12 cellular contexts compared by ENCODE assay signal in genomic region chr16:53884748-53885147, GRCh38.
DNase-seq lines count a peak whose midpoint lies in the region; ATAC-seq and TF ChIP-seq lines count a peak whose summit lies in the region.
"Had no signal": no experiment of that assay in that cellular context is flagged by ENCODE, and none has a peak within 500 bp of the region (broad histone marks: within the 10 kb centered on the region; RNA-seq: fewer than 3 reads in every experiment).

No MANE protein-coding gene starts in this region.

- no peaks in the 10 kb centered on the region for H3K27me3 ChIP-seq in GM23248 (replicated peaks; ENCODE audit: insufficient read depth)
- H3K27me3 ChIP-seq in left lung = no peaks in the 10 kb centered on the region
- no peaks in the 10 kb centered on the region for H3K27me3 ChIP-seq in osteoblast (ENCODE audit: insufficient read depth, low read length)
- H3K27me3 ChIP-seq: BLaER1 treated with 17β-estradiol and CSF1 and Interleukin-3, amounts not matched to agents 10 nM and 100 nM had no signal

- H3K9me2 ChIP-seq in GM23248 (ENCODE audit: insufficient read depth) = no peaks in the 10 kb centered on the region

- peaks cover 3% of the 10 kb centered on the region for H3K36me3 ChIP-seq in GM23248 (ENCODE audit: low read depth)
- peaks cover 0 to 34% of the 10 kb centered on the region in 2 donors for H3K36me3 ChIP-seq in left lung
- H3K36me3 ChIP-seq in osteoblast (ENCODE audit: insufficient read depth, low read length) = peaks cover 16% of the 10 kb centered on the region

- no peak for TF ChIP-seq CTCF in left lung (IDR thresholded peaks at IDR 0.05)
- TF ChIP-seq CTCF in osteoblast (IDR thresholded peaks at IDR 0.05; ENCODE audit: extremely low read depth, low read depth, low read length) = no peak

- H3K4me3 ChIP-seq in GM23248 (no peak overlapping the region), left lung (no peak overlapping the region), osteoblast (ENCODE audit: insufficient read depth, low read length) (no peak overlapping the region)
- H3K4me3 ChIP-seq: BLaER1 treated with 17β-estradiol and CSF1 and Interleukin-3, amounts not matched to agents 10 nM and 100 nM; GM12878; GM23338 had no signal

- H3K9me3 ChIP-seq in GM23248 (ENCODE audit: low read depth) (no peaks in the 10 kb centered on the region), left lung (no peaks in the 10 kb centered on the region), osteoblast (ENCODE audit: low read depth, low read length) (no peaks in the 10 kb centered on the region)
- H3K9me3 ChIP-seq: BLaER1 treated with 17β-estradiol and CSF1 and Interleukin-3, amounts not matched to agents 10 nM and 100 nM had no signal

- H3K9ac ChIP-seq in GM23248 = no peak overlapping the region
- H3K9ac ChIP-seq: BLaER1 treated with 17β-estradiol and CSF1 and Interleukin-3, amounts not matched to agents 10 nM and 100 nM had no signal

- in situ Hi-C loops in GM23248 (cut with MboI) = no loop called here

- peaks cover 8% of the 10 kb centered on the region for H3F3A ChIP-seq in GM23248 (ENCODE audit: insufficient read depth)

- H3K27ac ChIP-seq in GM23248 (no peak overlapping the region), left lung (no peak overlapping the region), osteoblast (ENCODE audit: low read depth, low read length) (no peak overlapping the region)
- H3K27ac ChIP-seq: BLaER1 treated with 17β-estradiol and CSF1 and Interleukin-3, amounts not matched to agents 10 nM and 100 nM had no signal

- 81 to 83% methylated on average over 4 of the region's 4 CpGs for WGBS in GM23248 (ENCODE audit: low coverage in 1 of 2, low lambda C conversion rate in 2 of 2, missing lambda C conversion rate in 2 of 2), 2 experiments

- peak; percentile 24 for DNase-seq in GM23248
- DNase-seq in astrocyte of the hippocampus (ENCODE audit: low read depth, low spot score) = peak; percentile 52
- no peak for DNase-seq in left lung
- DNase-seq in osteoblast (ENCODE audit: insufficient read length, low spot score, missing footprints) = no peak
- DNase-seq: CD4-positive, CD25-positive, alpha-beta regulatory T cell; DMS53; H7 had no signal

- intact Hi-C loops in left lung (cut with DNase I) = no loop called here

- no peak overlapping the region for H2AFZ ChIP-seq in GM23248
- no peak overlapping the region for H2AFZ ChIP-seq in osteoblast (ENCODE audit: low read length)
- H2AFZ ChIP-seq: GM23338 had no signal

- no peaks in the 10 kb centered on the region for H4K20me1 ChIP-seq in GM23248 (ENCODE audit: insufficient read depth)
- H4K20me1 ChIP-seq in osteoblast (ENCODE audit: insufficient read depth, low read length) = no peaks in the 10 kb centered on the region
- H4K20me1 ChIP-seq: BLaER1 treated with 17β-estradiol and CSF1 and Interleukin-3, amounts not matched to agents 10 nM and 100 nM had no signal

- H3K79me2 ChIP-seq in GM23248 (ENCODE audit: insufficient read depth) = no peaks in the 10 kb centered on the region
- H3K79me2 ChIP-seq in osteoblast (ENCODE audit: insufficient read depth, low read length) = no peaks in the 10 kb centered on the region

- ATAC-seq in left lung (peak; percentile 24), HG03342 (IDR thresholded peaks at IDR 0.05; ENCODE audit: unreplicated experiment) (no peak), HG03135 (IDR thresholded peaks at IDR 0.05; ENCODE audit: unreplicated experiment) (no peak)
- ATAC-seq: GM12878, GM23338 had no signal

- H3K4me2 ChIP-seq in GM23248 (ENCODE audit: unreplicated experiment) (no peak overlapping the region), osteoblast (ENCODE audit: insufficient read depth, low read length) (no peak overlapping the region)
- H3K4me2 ChIP-seq: BLaER1 treated with 17β-estradiol and CSF1 and Interleukin-3, amounts not matched to agents 10 nM and 100 nM; GM23338 had no signal

- peaks cover 14% of the 10 kb centered on the region for H3K4me1 ChIP-seq in GM23248 (ENCODE audit: insufficient read depth)
- no peaks in the 10 kb centered on the region for H3K4me1 ChIP-seq in left lung
- H3K4me1 ChIP-seq in osteoblast (ENCODE audit: insufficient read depth, low read length) = peaks cover 9% of the 10 kb centered on the region

Comparison
In these comparisons a context has a peak if more than half of its experiments do, and no peak if none do; other contexts are left out.
1. DNase-seq: peak in GM23248 (single experiment) and astrocyte of the hippocampus (single experiment); none in left lung (0 of 2) and osteoblast (single experiment).